Comparison of ENCODE assay signal across 17 cellular contexts in genomic region chr11:28627690-28628255, GRCh38.
DNase-seq lines count a peak whose midpoint lies in the region; ATAC-seq and TF ChIP-seq lines count a peak whose summit lies in the region.
"Had no signal": no experiment of that assay in that cellular context is flagged by ENCODE, and none has a peak within 500 bp of the region (broad histone marks: within the 10 kb centered on the region; RNA-seq: fewer than 3 reads in every experiment).

No MANE protein-coding gene starts in this region.

- no peaks in the 10 kb centered on the region for H3K23me2 ChIP-seq in H9 (ENCODE audit: insufficient read length, low read depth, low read length, poor library complexity, severe bottlenecking)

- no peak overlapping the region for H2AK5ac ChIP-seq in H9 (ENCODE audit: insufficient read length, low read length)

- H3K4ac ChIP-seq in H9 (ENCODE audit: low read depth, low read length), result no peak overlapping the region

- H3K36me3 Mint-ChIP-seq in H9 (ENCODE audit: insufficient read depth in 1 of 3, low read depth in 3 of 3), result peaks cover 0 to 2% (median 0%) of the 10 kb centered on the region in 3 experiments; a peak in 2 of 7 replicates
- no peaks in the 10 kb centered on the region for H3K36me3 Mint-ChIP-seq in neural progenitor cell

- no CpG with 5 or more reads among the region's 1 CpG for WGBS in H9 (ENCODE audit: extremely low coverage, insufficient read length, low lambda C conversion rate)

- no peak overlapping the region for H3K14ac ChIP-seq in H9 (ENCODE audit: insufficient read depth, low read length)

- no peaks in the 10 kb centered on the region for H3K36me3 ChIP-seq in neural progenitor cell
- H3K36me3 ChIP-seq: MG63, SJSA1 had no signal

- no peak overlapping the region for H3K23ac ChIP-seq in H9 (ENCODE audit: insufficient read length, low read depth, low read length)

- H3K27ac ChIP-seq in H9 (ENCODE audit: insufficient read length, low read depth, low read length), result no peak overlapping the region
- H3K27ac ChIP-seq in neural progenitor cell, result no peak overlapping the region
- H3K27ac ChIP-seq: C4-2B, PC-9, SJSA1 had no signal

- no peak overlapping the region for H2BK15ac ChIP-seq in H9 (ENCODE audit: low read depth, low read length)

- H3K4me3 Mint-ChIP-seq in H9 (no peak overlapping the region; a peak in 1 of 5 replicates), neural progenitor cell (no peak overlapping the region)
- H3K4me3 Mint-ChIP-seq: HFFc6 had no signal

- no peak overlapping the region for H3K56ac ChIP-seq in H9 (ENCODE audit: insufficient read length, low read depth, low read length)

- H3K4me2 ChIP-seq in H9 (ENCODE audit: insufficient read depth, insufficient read length, low read length), result no peak overlapping the region
- peak overlapping the region; percentile 49 for H3K4me2 ChIP-seq in neural progenitor cell
- H3K4me2 ChIP-seq: PC-9 had no signal

- H4K5ac ChIP-seq in H9 (ENCODE audit: insufficient read length, low read depth, low read length), result no peak overlapping the region

- H3K27ac Mint-ChIP-seq in H9 (peak overlapping the region; percentile 63 to 89 (median 77); a peak in 3 of 7 replicates), neural progenitor cell (peak overlapping the region; percentile 8)
- H3K27ac Mint-ChIP-seq: HFFc6 had no signal

- H3K27me3 Mint-ChIP-seq in H9 (ENCODE audit: low read depth) (no peaks in the 10 kb centered on the region; the same call in 1 of the 2 replicates), neural progenitor cell (ENCODE audit: insufficient read depth, low read depth) (peaks cover 4% of the 10 kb centered on the region)

- no peak overlapping the region for H2BK120ac ChIP-seq in H9 (ENCODE audit: low read depth, low read length, poor library complexity, severe bottlenecking)

- H3K4me3 ChIP-seq in neural progenitor cell, result no peak overlapping the region
- H3K4me3 ChIP-seq: MG63, PC-9, SJSA1 had no signal

- H3K9ac ChIP-seq in H9 (ENCODE audit: extremely low read depth, insufficient read length, low read length) (no peak overlapping the region), neural progenitor cell (no peak overlapping the region)

- no peak overlapping the region for H4K8ac ChIP-seq in H9 (replicated peaks; ENCODE audit: insufficient read length, low read depth, low read length)

- peaks cover 20% of the 10 kb centered on the region for H3F3A ChIP-seq in neural progenitor cell (ENCODE audit: low read depth)

- peaks cover 3 to 7% of the 10 kb centered on the region in 2 experiments; a peak in 2 of 5 replicates for H3K9me3 Mint-ChIP-seq in H9
- H3K9me3 Mint-ChIP-seq in neural progenitor cell, result peaks cover 10% of the 10 kb centered on the region
- H3K9me3 Mint-ChIP-seq: HFFc6 had no signal

- H2BK5ac ChIP-seq in H9 (ENCODE audit: insufficient read length, low read length), result no peak overlapping the region

- ATAC-seq in HG03520 (IDR thresholded peaks at IDR 0.05; ENCODE audit: unreplicated experiment), result no peak

- DNase-seq in H9, result no peak
- peak; percentile 71 for DNase-seq in NCI-H1436 (lab: John Stamatoyannopoulos, UW)
- peak; percentile 87 for DNase-seq in NCI-H748 (lab: John Stamatoyannopoulos, UW; ENCODE audit: unreplicated experiment)
- DNase-seq in neural progenitor cell (ENCODE audit: low spot score), result peak; percentile 36
- DNase-seq in activated CD4-positive, alpha-beta T cell treated with anti-CD3 and anti-CD28 coated beads, Interleukin-2, amount 50 U/mL, for 4 hours, result no peak
- DNase-seq in activated CD4-positive, alpha-beta T cell treated with anti-CD3 and anti-CD28 coated beads, Interleukin-2, amount 50 U/mL, for 1 hour, result no peak
- DNase-seq: GF-D8, HFFc6, MG63, NCI-H1092, NCI-H2029, NCI-H2227 treated with DMSO at 0.1 percent for 48 hours, NCI-H526 treated with DMSO at 0.1 percent for 48 hours, PC-9 had no signal

- H3K4me1 Mint-ChIP-seq in H9 (peaks cover 29 to 31% of the 10 kb centered on the region in 2 experiments), neural progenitor cell (peaks cover 18% of the 10 kb centered on the region)

- H3K27me3 ChIP-seq in H9 (ENCODE audit: insufficient read depth, low read length) (no peaks in the 10 kb centered on the region), neural progenitor cell (no peaks in the 10 kb centered on the region)
- H3K27me3 ChIP-seq: MG63, SJSA1 had no signal

- H2BK12ac ChIP-seq in H9 (ENCODE audit: insufficient read length, low read depth, low read length), result no peak overlapping the region

- no peak overlapping the region for H3K18ac ChIP-seq in H9 (ENCODE audit: insufficient read length, low read depth, low read length)

- H3K79me1 ChIP-seq in H9 (ENCODE audit: insufficient read depth, low read depth, low read length, poor library complexity, severe bottlenecking), result no peaks in the 10 kb centered on the region

- TF ChIP-seq CTCF in H9 (conservative IDR thresholded peaks at IDR 0.05) (no peak), neural progenitor cell (IDR thresholded peaks at IDR 0.05) (no peak)

- H3K9me3 ChIP-seq in H9 (ENCODE audit: control insufficient read depth, low read depth, low read length), result no peaks in the 10 kb centered on the region
- no peaks in the 10 kb centered on the region for H3K9me3 ChIP-seq in neural progenitor cell (ENCODE audit: low read depth)
- H3K9me3 ChIP-seq: SJSA1 had no signal

- no peaks in the 10 kb centered on the region; the same call in 1 of the 2 replicates for H3K4me1 ChIP-seq in H9 (ENCODE audit: insufficient read depth, low read length)
- peaks cover 20% of the 10 kb centered on the region for H3K4me1 ChIP-seq in neural progenitor cell
- H3K4me1 ChIP-seq: SJSA1 had no signal

- no peak overlapping the region for H3T11ph ChIP-seq in H9 (ENCODE audit: low read length)

- H4K20me1 ChIP-seq in H9 (ENCODE audit: control insufficient read depth, insufficient read depth, insufficient read length) (no peaks in the 10 kb centered on the region), neural progenitor cell (ENCODE audit: low read depth) (peaks cover 19% of the 10 kb centered on the region)

- H4K91ac ChIP-seq in H9 (ENCODE audit: insufficient read length, low read depth, low read length), result no peak overlapping the region

- no peak overlapping the region for H2BK20ac ChIP-seq in H9 (ENCODE audit: low read depth, low read length, poor library complexity, severe bottlenecking)

- H3K79me2 ChIP-seq in H9 (ENCODE audit: insufficient read depth, low read length) (no peaks in the 10 kb centered on the region), neural progenitor cell (ENCODE audit: low read depth) (no peaks in the 10 kb centered on the region)

- H2AFZ ChIP-seq in H9 (ENCODE audit: low read length) (no peak overlapping the region), neural progenitor cell (replicated peaks) (no peak overlapping the region)
- H2AFZ ChIP-seq: PC-9 had no signal

Comparison
In these comparisons a context has a peak if more than half of its experiments do, and no peak if none do; other contexts are left out.
1. DNase-seq: peak in NCI-H1436 (single experiment), NCI-H748 (single experiment) and neural progenitor cell (single experiment); none in H9 (single experiment), activated CD4-positive, alpha-beta T cell treated with anti-CD3 and anti-CD28 coated beads, Interleukin-2, amount 50 U/mL, for 4 hours (0 of 2) and activated CD4-positive, alpha-beta T cell treated with anti-CD3 and anti-CD28 coated beads, Interleukin-2, amount 50 U/mL, for 1 hour (single experiment).